Comparison of ENCODE assay signal across 18 cellular contexts in genomic region chr1:228098323-228098931, GRCh38. TPM values are rescaled to one million over a fixed set of nuclear protein-coding genes. Genes with fewer than 3 reads are reported as not detected.
DNase-seq lines count a peak whose midpoint lies in the region; ATAC-seq, FAIRE-seq and TF ChIP-seq lines count a peak whose summit lies in the region.
"Had no signal": no experiment of that assay in that cellular context is flagged by ENCODE, and none has a peak within 500 bp of the region (broad histone marks: within the 10 kb centered on the region; RNA-seq: fewer than 3 reads in every experiment).

No MANE protein-coding gene starts in this region.

- peak overlapping the region in 5 of 6 donors; percentile 11 to 72 (median 61) for H3K27ac Mint-ChIP-seq in immature natural killer cell

- DNase-seq in D721Med (ENCODE audit: insufficient read length, low spot score) (peak; percentile 16), Panc1 (ENCODE audit: low read depth, low spot score) (no peak), immature natural killer cell (no peak), HT-29 (ENCODE audit: low spot score) (no peak), NCI-H2171 treated with DMSO at 0.1 percent for 48 hours (lab: John Stamatoyannopoulos, UW) (no peak)
- DNase-seq: AML-193; amygdala; DMS79; NCI-H2029; NCI-H526; stimulated activated naive CD4-positive, alpha-beta T cell treated with Interleukin-2 at 50 U/mL for 16 hours had no signal

- peaks cover 9 to 35% (median 22%) of the 10 kb centered on the region in 3 donors for H3K27me3 Mint-ChIP-seq in immature natural killer cell (ENCODE audit: low read depth in 3 of 3)

- POLR2A ChIA-PET in Panc1 (lab: Charles Lee), result interaction anchor here (0.6 kb wide), 1 partner anchor 365 kb away, joined by 8 read pairs; no protein-coding TSS in a partner anchor

- ATAC-seq in Panc1 (no peak), GM18511 (IDR thresholded peaks at IDR 0.05; ENCODE audit: unreplicated experiment) (no peak), GM18520 (IDR thresholded peaks at IDR 0.05; ENCODE audit: unreplicated experiment) (no peak)

- peaks cover 3% of the 10 kb centered on the region; the same call in 1 of the 2 replicates for H3K9me3 ChIP-seq in Panc1 (ENCODE audit: control insufficient read depth, insufficient read depth, low read depth, low read length)

- peaks cover 43 to 62% of the 10 kb centered on the region in 2 donors for H3K4me1 Mint-ChIP-seq in immature natural killer cell

- peaks cover 18 to 34% (median 19%) of the 10 kb centered on the region in 3 donors for H3K36me3 Mint-ChIP-seq in immature natural killer cell

- CTCF ChIA-PET in Panc1 (lab: Charles Lee), result no interaction called here

- in situ Hi-C loops in Panc1 (cut with HindIII; ENCODE audit: low pct_unique_long_range_greater_than_20kb, low sequenced_read_pairs), result no loop called here

- H3K4me3 ChIP-seq in Panc1 (ENCODE audit: low read depth in 2 of 2, low read length in 2 of 2), result no peak overlapping the region
- H3K4me3 ChIP-seq: smooth muscle cell had no signal

- peaks cover 8% of the 10 kb centered on the region for H3K36me3 ChIP-seq in Panc1 (ENCODE audit: control insufficient read depth, insufficient read depth, low read length)

- intact Hi-C loops in Panc1 (cut with micrococcal nuclease; ENCODE audit: unreplicated experiment), result no loop called here

- H3K27me3 ChIP-seq in Panc1 (ENCODE audit: control insufficient read depth, insufficient read depth, low read length), result no peaks in the 10 kb centered on the region

- H3K9me3 Mint-ChIP-seq in immature natural killer cell, result peaks cover 0 to 5% (median 3%) of the 10 kb centered on the region in 6 donors

- no peak; the same call in none of the 2 replicates for TF ChIP-seq CTCF in 22Rv1 (IDR thresholded peaks at IDR 0.05)
- no peak for TF ChIP-seq CTCF in D721Med (IDR thresholded peaks at IDR 0.05; ENCODE audit: insufficient read depth, missing control alignments)
- no peak for TF ChIP-seq CTCF in Panc1 (IDR thresholded peaks at IDR 0.05)

- FAIRE-seq in D721Med (lab: Jason Lieb, UNC), result no peak
- FAIRE-seq: colon, keratinocyte, RCC 7860 had no signal

- peak overlapping the region; percentile 98 for H3K27ac ChIP-seq in 22Rv1
- no peak overlapping the region for H3K27ac ChIP-seq in Panc1 (ENCODE audit: low read length)

- H3K4me1 ChIP-seq in Panc1 (ENCODE audit: control insufficient read depth, insufficient read depth, low read length), result peaks cover 17% of the 10 kb centered on the region

- TSS peak; percentile 90 for BruUV-seq in Panc1 (replicated peaks; lab: Mats Ljungman, UMichigan)

- H3K4me3 Mint-ChIP-seq in immature natural killer cell, result no peak overlapping the region

RNA-seq across cellular contexts. Expression of gene C1orf35, which starts 4.7 kb away (rescaled TPM):
- 24.9 TPM for total RNA-seq in Panc1 (2021; ENCODE audit: unreplicated experiment)
- 28.1 TPM for polyA plus RNA-seq in Panc1 (2012; ENCODE audit: insufficient read length)
- 10 to 100 TPM in 2 of 3 donors, 1 to 10 TPM in 1; 1.8 to 21.7 (median 16.6) TPM for polyA plus RNA-seq in immature natural killer cell
- total RNA-seq in HT-29 (2014; rRNA removed; shearing (Covaris generic)), result 30.3 and 38.4 TPM in 2 replicates

RNA-seq across cellular contexts. Expression of gene MRPL55, which starts 10.7 kb away (rescaled TPM):
- total RNA-seq in Panc1 (2021; ENCODE audit: unreplicated experiment), result 53.0 TPM
- polyA plus RNA-seq in Panc1 (2012; ENCODE audit: insufficient read length), result 128 TPM
- polyA plus RNA-seq in immature natural killer cell, result 100 to 1,000 TPM; 125 to 230 (median 129) TPM
- 158 and 201 TPM in 2 replicates for total RNA-seq in HT-29 (2014; rRNA removed; shearing (Covaris generic))

RNA-seq across cellular contexts. Expression of gene ARF1, which starts 15.9 kb away (rescaled TPM):
- total RNA-seq in Panc1 (2021; ENCODE audit: unreplicated experiment), result 321 TPM
- 556 TPM for polyA plus RNA-seq in Panc1 (2012; ENCODE audit: insufficient read length)
- polyA plus RNA-seq in immature natural killer cell, result 100 to 1,000 TPM; 533 to 916 (median 674) TPM
- total RNA-seq in HT-29 (2014; rRNA removed; shearing (Covaris generic)), result 387 and 400 TPM in 2 replicates

RNA-seq across cellular contexts. Expression of gene GUK1, which starts 41.7 kb away (rescaled TPM):
- total RNA-seq in Panc1 (2021; ENCODE audit: unreplicated experiment), result 188 TPM
- polyA plus RNA-seq in Panc1 (2012; ENCODE audit: insufficient read length), result 362 TPM
- 100 to 1,000 TPM; 516 to 803 (median 763) TPM for polyA plus RNA-seq in immature natural killer cell
- total RNA-seq in HT-29 (2014; rRNA removed; shearing (Covaris generic)), result 608 and 613 TPM in 2 replicates

RNA-seq across cellular contexts. Expression of gene GJC2, which starts 51.3 kb away (rescaled TPM):
- total RNA-seq in Panc1 (2021; ENCODE audit: unreplicated experiment), result 2.4 TPM
- 4.4 TPM for polyA plus RNA-seq in Panc1 (2012; ENCODE audit: insufficient read length)
- not detected for polyA plus RNA-seq in immature natural killer cell
- 45.3 and 48.4 TPM in 2 replicates for total RNA-seq in HT-29 (2014; rRNA removed; shearing (Covaris generic))
- total RNA-seq: smooth muscle cell had no signal
